17 cellular contexts compared by ENCODE assay signal in genomic region chr12:67070604-67071003, GRCh38.
A peak's percentile ranks its signal among the peaks of the same experiment; 100 is the strongest.
DNase-seq lines count a peak whose midpoint lies in the region; ATAC-seq and TF ChIP-seq lines count a peak whose summit lies in the region.
"Had no signal": no experiment of that assay in that cellular context is flagged by ENCODE, and none has a peak within 500 bp of the region (broad histone marks: within the 10 kb centered on the region; RNA-seq: fewer than 3 reads in every experiment).

No MANE protein-coding gene starts in this region.

- intact Hi-C loops in activated naive CD4-positive, alpha-beta T cell treated with anti-CD3 and anti-CD28 coated beads for 36 hours (cut with micrococcal nuclease), result loop anchor here (2.0 kb wide), 1 partner anchor 378 kb away; no protein-coding TSS in a partner anchor

- peaks cover 27% of the 10 kb centered on the region for H3K27me3 ChIP-seq in HUES48 (ENCODE audit: control insufficient read depth, insufficient read depth, low read length)
- no peaks in the 10 kb centered on the region for H3K27me3 ChIP-seq in parathyroid adenoma (ENCODE audit: control insufficient read depth, insufficient read depth, low read length)
- H3K27me3 ChIP-seq: Peyer's patch had no signal

- ATAC-seq in GM21526 (IDR thresholded peaks at IDR 0.05; ENCODE audit: low FRiP score, unreplicated experiment), result no peak
- ATAC-seq in HG03025 (IDR thresholded peaks at IDR 0.05; ENCODE audit: low FRiP score, unreplicated experiment), result no peak
- ATAC-seq: GM12878 had no signal

- no peak for DNase-seq in activated naive CD4-positive, alpha-beta T cell treated with anti-CD3 and anti-CD28 coated beads for 36 hours
- no peak for DNase-seq in activated naive CD4-positive, alpha-beta T cell treated with Interleukin-2 at 50 U/mL for 16 hours
- no peak for DNase-seq in endothelial cell (ENCODE audit: low spot score)
- DNase-seq in AG08396 (ENCODE audit: low spot score), result no peak
- DNase-seq: AML-193; hippocampal formation; IMR-90; NCI-H1105; Peyer's patch; stimulated activated CD8-positive, alpha-beta memory T cell treated with anti-CD3 and anti-CD28 coated beads, Interleukin-4, amount 100 ng/mL, for 48 hours; T-helper 9 cell had no signal

- no peaks in the 10 kb centered on the region for H3K36me3 ChIP-seq in HUES48 (ENCODE audit: control insufficient read depth, insufficient read depth, low read length)
- no peaks in the 10 kb centered on the region for H3K36me3 ChIP-seq in parathyroid adenoma (ENCODE audit: control insufficient read depth, insufficient read depth, low read length)
- H3K36me3 ChIP-seq: Peyer's patch had no signal

- H3K79me2 ChIP-seq in parathyroid adenoma, result peaks cover 8% of the 10 kb centered on the region

- peaks cover 24% of the 10 kb centered on the region for H3K27me3 Mint-ChIP-seq in activated naive CD4-positive, alpha-beta T cell treated with anti-CD3 and anti-CD28 coated beads for 36 hours (ENCODE audit: low read depth)
- peaks cover 15% of the 10 kb centered on the region for H3K27me3 Mint-ChIP-seq in endothelial cell (ENCODE audit: unreplicated experiment)

- no peak overlapping the region for H3K4me2 ChIP-seq in parathyroid adenoma (ENCODE audit: low read length)

- H3K9me3 ChIP-seq in HUES48 (ENCODE audit: control insufficient read depth, insufficient read depth, low read length), result no peaks in the 10 kb centered on the region
- no peaks in the 10 kb centered on the region for H3K9me3 ChIP-seq in parathyroid adenoma (ENCODE audit: control insufficient read depth, low read length)
- H3K9me3 ChIP-seq: Peyer's patch had no signal

- CTCF ChIA-PET in activated naive CD4-positive, alpha-beta T cell treated with anti-CD3 and anti-CD28 coated beads for 36 hours (lab: Charles Lee), result no interaction called here

- peaks cover 25% of the 10 kb centered on the region for H3K4me1 Mint-ChIP-seq in activated naive CD4-positive, alpha-beta T cell treated with anti-CD3 and anti-CD28 coated beads for 36 hours (ENCODE audit: low read depth)
- peaks cover 18% of the 10 kb centered on the region for H3K4me1 Mint-ChIP-seq in endothelial cell (ENCODE audit: unreplicated experiment)

- peaks cover 14% of the 10 kb centered on the region for H3K4me1 ChIP-seq in HUES48 (ENCODE audit: control insufficient read depth, insufficient read depth, low read length)
- peaks cover 16% of the 10 kb centered on the region for H3K4me1 ChIP-seq in parathyroid adenoma

- no peak overlapping the region for H3K27ac Mint-ChIP-seq in activated naive CD4-positive, alpha-beta T cell treated with anti-CD3 and anti-CD28 coated beads for 36 hours
- peak overlapping the region; percentile 2 for H3K27ac Mint-ChIP-seq in endothelial cell (ENCODE audit: unreplicated experiment)

- TF ChIP-seq CTCF in endothelial cell (IDR thresholded peaks at IDR 0.05; ENCODE audit: unreplicated experiment) (no peak), parathyroid adenoma (IDR thresholded peaks at IDR 0.05) (no peak)

- peak overlapping the region; percentile 77 for H3K4me3 Mint-ChIP-seq in activated naive CD4-positive, alpha-beta T cell treated with anti-CD3 and anti-CD28 coated beads for 36 hours
- H3K4me3 Mint-ChIP-seq in endothelial cell (ENCODE audit: unreplicated experiment), result peak overlapping the region; percentile 89

- peak overlapping the region; percentile 76; the same call in 1 of the 2 replicates for H3K4me3 ChIP-seq in HUES48 (ENCODE audit: low read depth, low read length)
- H3K4me3 ChIP-seq in parathyroid adenoma (ENCODE audit: low read depth, low read length), result no peak overlapping the region
- H3K4me3 ChIP-seq: GM12878, lung had no signal

- H2AFZ ChIP-seq in parathyroid adenoma, result peak overlapping the region; percentile 94

- H3K9ac ChIP-seq in HUES48 (ENCODE audit: low read depth, low read length) (no peak overlapping the region), parathyroid adenoma (no peak overlapping the region)

- H3K9me3 Mint-ChIP-seq in activated naive CD4-positive, alpha-beta T cell treated with anti-CD3 and anti-CD28 coated beads for 36 hours, result no peaks in the 10 kb centered on the region
- no peaks in the 10 kb centered on the region for H3K9me3 Mint-ChIP-seq in endothelial cell (ENCODE audit: unreplicated experiment)

- H3K27ac ChIP-seq in HUES48 (ENCODE audit: low read depth, low read length), result no peak overlapping the region
- peak overlapping the region; percentile 90 for H3K27ac ChIP-seq in parathyroid adenoma
- H3K27ac ChIP-seq: Peyer's patch had no signal

- H3K36me3 Mint-ChIP-seq in activated naive CD4-positive, alpha-beta T cell treated with anti-CD3 and anti-CD28 coated beads for 36 hours (ENCODE audit: low read depth), result no peaks in the 10 kb centered on the region
- H3K36me3 Mint-ChIP-seq in endothelial cell (ENCODE audit: low read depth, unreplicated experiment), result no peaks in the 10 kb centered on the region
